In genomic region chr7:23014681-23015080, GRCh38 we compare ENCODE assay signal across 9 cellular contexts. TPM values are rescaled to one million over a fixed set of nuclear protein-coding genes. Genes with fewer than 3 reads are reported as not detected.
A peak's percentile ranks its signal among the peaks of the same experiment; 100 is the strongest.
DNase-seq lines count a peak whose midpoint lies in the region; ATAC-seq and TF ChIP-seq lines count a peak whose summit lies in the region.
"Had no signal": no experiment of that assay in that cellular context is flagged by ENCODE, and none has a peak within 500 bp of the region (broad histone marks: within the 10 kb centered on the region; RNA-seq: fewer than 3 reads in every experiment).

No MANE protein-coding gene starts in this region.

- H3K27me3 Mint-ChIP-seq in T-helper 1 cell treated with Interleukin-12 subunit alpha and Interleukin-12 subunit beta and Interleukin-4 antibody, amounts not matched to agents 30 μg/mL and 1 μg/mL, for 36 hours (ENCODE audit: low read depth) = no peaks in the 10 kb centered on the region
- peaks cover 3% of the 10 kb centered on the region for H3K27me3 Mint-ChIP-seq in glutamatergic neuron (ENCODE audit: unreplicated experiment)
- peaks cover 3% of the 10 kb centered on the region for H3K27me3 Mint-ChIP-seq in type B pancreatic cell

- H3K4me1 ChIP-seq in heart right ventricle = peaks cover 0 to 53% (median 31%) of the 10 kb centered on the region in 9 donors

- WGBS in heart right ventricle, 2 donors = 62 to 69% methylated on average over 2 of the region's 2 CpGs

- H3K36me3 Mint-ChIP-seq in T-helper 1 cell treated with Interleukin-12 subunit alpha and Interleukin-12 subunit beta and Interleukin-4 antibody, amounts not matched to agents 30 μg/mL and 1 μg/mL, for 36 hours (ENCODE audit: low read depth) = peaks cover 7% of the 10 kb centered on the region
- no peaks in the 10 kb centered on the region for H3K36me3 Mint-ChIP-seq in glutamatergic neuron (ENCODE audit: unreplicated experiment)
- no peaks in the 10 kb centered on the region for H3K36me3 Mint-ChIP-seq in type B pancreatic cell

- TF ChIP-seq CTCF in heart right ventricle (IDR thresholded peaks at IDR 0.05) (no peak), glutamatergic neuron (IDR thresholded peaks at IDR 0.05; ENCODE audit: partially characterized antibody, unreplicated experiment) (no peak), type B pancreatic cell (conservative IDR thresholded peaks at IDR 0.05) (no peak)

- peaks cover 31% of the 10 kb centered on the region for H3K4me1 Mint-ChIP-seq in T-helper 1 cell treated with Interleukin-12 subunit alpha and Interleukin-12 subunit beta and Interleukin-4 antibody, amounts not matched to agents 30 μg/mL and 1 μg/mL, for 36 hours (ENCODE audit: low read depth)
- peaks cover 3% of the 10 kb centered on the region for H3K4me1 Mint-ChIP-seq in glutamatergic neuron (ENCODE audit: low read depth, unreplicated experiment)
- peaks cover 10% of the 10 kb centered on the region for H3K4me1 Mint-ChIP-seq in type B pancreatic cell (ENCODE audit: unreplicated experiment)

- H3K27me3 ChIP-seq in heart right ventricle = no peaks in the 10 kb centered on the region
- H3K27me3 ChIP-seq: tibial nerve had no signal

- no peak for ATAC-seq in heart right ventricle
- no peak for ATAC-seq in GM19324 (IDR thresholded peaks at IDR 0.05; ENCODE audit: low FRiP score, unreplicated experiment)
- ATAC-seq in HG03571 (IDR thresholded peaks at IDR 0.05; ENCODE audit: unreplicated experiment) = no peak

- H3K27ac ChIP-seq in heart right ventricle = peak overlapping the region in 2 of 10 donors; percentile 88 to 89

- no peak for DNase-seq in heart right ventricle
- no peak for DNase-seq in cardiac septum (ENCODE audit: low spot score)
- DNase-seq in glutamatergic neuron = no peak
- no peak for DNase-seq in type B pancreatic cell (ENCODE audit: extremely low spot score, unreplicated experiment)
- no peak for DNase-seq in stimulated activated CD4-positive, alpha-beta T cell treated with anti-CD3 and anti-CD28 coated beads, Interleukin-15, amount 100 ng/mL, for 24 hours

- no peaks in the 10 kb centered on the region for H3K36me3 ChIP-seq in heart right ventricle
- H3K36me3 ChIP-seq: tibial nerve had no signal

- H3K4me3 Mint-ChIP-seq in T-helper 1 cell treated with Interleukin-12 subunit alpha and Interleukin-12 subunit beta and Interleukin-4 antibody, amounts not matched to agents 30 μg/mL and 1 μg/mL, for 36 hours = peak overlapping the region; percentile 98
- H3K4me3 Mint-ChIP-seq in glutamatergic neuron (ENCODE audit: unreplicated experiment) = peak overlapping the region; percentile 92
- H3K4me3 Mint-ChIP-seq in type B pancreatic cell = peak overlapping the region; percentile 99

- intact Hi-C loops in heart right ventricle (cut with DNase I) = loop anchor here in 8 of 10 donors (1.0 to 10.0 kb wide), 8 partner anchors 60 to 450 kb away; partner anchors contain the start of gene TOMM7 (in 3 of the 8)
- intact Hi-C loops in cardiac septum (cut with DNase I) = loop anchor here (2.0 to 5.0 kb wide), 2 partner anchors 157 to 450 kb away; no protein-coding TSS in a partner anchor

- peak overlapping the region; percentile 96 for H3K27ac Mint-ChIP-seq in T-helper 1 cell treated with Interleukin-12 subunit alpha and Interleukin-12 subunit beta and Interleukin-4 antibody, amounts not matched to agents 30 μg/mL and 1 μg/mL, for 36 hours
- H3K27ac Mint-ChIP-seq in glutamatergic neuron (ENCODE audit: unreplicated experiment) (no peak overlapping the region), type B pancreatic cell (no peak overlapping the region)

- peak overlapping the region in 6 of 10 donors; percentile 83 to 96 (median 89) for H3K4me3 ChIP-seq in heart right ventricle

- peaks cover 8% of the 10 kb centered on the region for H3K9me3 Mint-ChIP-seq in T-helper 1 cell treated with Interleukin-12 subunit alpha and Interleukin-12 subunit beta and Interleukin-4 antibody, amounts not matched to agents 30 μg/mL and 1 μg/mL, for 36 hours
- peaks cover 5% of the 10 kb centered on the region for H3K9me3 Mint-ChIP-seq in glutamatergic neuron (ENCODE audit: unreplicated experiment)
- no peaks in the 10 kb centered on the region for H3K9me3 Mint-ChIP-seq in type B pancreatic cell

- H3K9me3 ChIP-seq in heart right ventricle = no peaks in the 10 kb centered on the region
- H3K9me3 ChIP-seq: tibial nerve had no signal

RNA-seq across cellular contexts. Expression of gene HYCC1, which starts 0.8 kb away (rescaled TPM):
- 10 to 100 TPM; 26.2 to 39.6 (median 34.5) TPM for total RNA-seq in heart right ventricle
- 1 to 10 TPM; 5.9 to 7.8 TPM for polyA plus RNA-seq in heart right ventricle
- total RNA-seq in cardiac septum = 38.9 TPM
- 131 TPM for total RNA-seq in glutamatergic neuron (ENCODE audit: unreplicated experiment)
- total RNA-seq in type B pancreatic cell (ENCODE audit: low replicate concordance) = 26.7 and 32.9 TPM in 2 replicates
